Comparison of ENCODE assay signal across 8 cellular contexts in the genomic region with DNA sequence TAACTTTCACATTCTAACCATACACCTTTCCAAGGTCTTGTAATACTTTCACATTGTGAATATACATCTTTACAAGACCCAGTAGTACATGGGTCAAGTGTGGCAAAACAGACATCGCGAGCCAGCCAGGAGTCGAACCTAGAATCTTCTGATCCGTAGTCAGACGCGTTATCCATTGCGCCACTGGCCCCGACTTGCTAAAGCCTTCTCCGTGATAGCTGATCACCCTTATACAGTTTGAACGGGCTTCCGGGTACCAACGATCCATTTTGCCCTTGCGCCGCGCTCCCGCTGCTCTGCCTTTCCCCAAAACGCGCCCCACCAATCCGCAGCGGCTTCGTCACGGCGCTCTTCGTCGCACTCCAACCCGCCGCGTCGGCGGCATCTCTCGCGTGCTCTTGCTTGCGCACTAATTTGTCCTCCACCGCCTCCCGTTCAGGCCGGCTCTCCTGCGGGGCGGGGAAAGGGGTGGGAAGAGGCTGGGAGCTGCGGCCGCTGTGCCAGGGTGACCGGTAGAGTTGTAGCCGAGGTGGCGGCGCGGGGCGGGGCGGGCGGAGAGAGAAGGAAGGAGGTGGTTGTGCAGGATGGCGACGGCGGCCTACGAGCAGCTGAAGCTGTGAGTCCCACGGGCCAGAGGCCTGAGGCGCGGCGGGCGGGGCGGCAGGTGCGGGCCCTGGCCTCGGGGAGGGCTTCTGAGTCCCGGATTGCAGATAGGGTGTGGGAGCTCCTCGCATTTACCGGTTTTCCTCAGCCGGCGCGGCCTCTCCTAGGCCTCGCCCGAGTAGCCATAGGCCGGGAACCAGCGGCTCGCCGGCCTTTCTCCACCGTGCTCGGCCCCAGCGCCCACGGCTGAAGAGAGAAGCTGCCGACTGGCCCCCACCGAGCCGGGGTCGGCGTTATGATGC. TPM values are rescaled to one million over a fixed set of nuclear protein-coding genes. Genes with fewer than 3 reads are reported as not detected.
DNase-seq lines count a peak whose midpoint lies in the region; ATAC-seq, FAIRE-seq and TF ChIP-seq lines count a peak whose summit lies in the region.

Gene SACM1L, plus strand, starts transcription at position 515 of the 905 bp plus-strand sequence. Its CDS starts 70 bp downstream, at position 585.

- no peak for TF ChIP-seq EP300 in transverse colon (IDR thresholded peaks at IDR 0.05; ENCODE audit: low read depth)

- POLR2A ChIA-PET in T-cell (lab: Charles Lee), result interaction anchor here (0.6 to 1.4 kb wide), 4 partner anchors 12 to 1250 kb away, joined by 3 to 7 read pairs (median 4); no protein-coding TSS in a partner anchor

- ATAC-seq in HG02840 (IDR thresholded peaks at IDR 0.05; ENCODE audit: low FRiP score, unreplicated experiment) (peak; percentile 86), T-cell (replicated peaks in 1 of 4) (peak; percentile 88 to 92 (median 89))

- peaks cover 4% of the 10 kb centered on the region for H3K79me1 ChIP-seq in trophoblast cell (ENCODE audit: low read length)

- peak within 1 kb of the TSS; percentile 49 for H4K12ac ChIP-seq in trophoblast cell (ENCODE audit: low read depth, low read length)

- WGBS in adipose tissue, 3 donors, result 0 to 1% (median 0%) methylated on average over 80 to 81 of the region's 81 CpGs
- no CpG with 5 or more reads among the region's 81 CpGs for WGBS in trophoblast cell (ENCODE audit: extremely low coverage, insufficient coverage, insufficient read length)
- 1% methylated on average over 66 of the region's 81 CpGs; no CpG with 5 or more reads in 1 of the 2 donors for WGBS in transverse colon (ENCODE audit: low coverage in 1 of 2), 2 donors

- peak within 1 kb of the TSS; percentile 68 for H3K27ac ChIP-seq in adipose tissue (ENCODE audit: low read depth, low read length)
- peak within 1 kb of the TSS; percentile 72 for H3K27ac ChIP-seq in trophoblast cell (ENCODE audit: low read depth, low read length)
- H3K27ac ChIP-seq in transverse colon, result peak within 1 kb of the TSS; percentile 96 to 97 (median 96)

- no peak within 1 kb of the TSS for H3K23ac ChIP-seq in trophoblast cell (ENCODE audit: low read length)

- H2BK120ac ChIP-seq in trophoblast cell (ENCODE audit: insufficient read depth, low read length, poor library complexity), result no peak within 1 kb of the TSS

- H2BK12ac ChIP-seq in trophoblast cell (ENCODE audit: low read length), result no peak within 1 kb of the TSS

- peaks cover 17% of the 10 kb centered on the region for H3K36me3 Mint-ChIP-seq in T-cell

- H3K27ac Mint-ChIP-seq in T-cell, result peak within 1 kb of the TSS; percentile 98 to 99

- H4K8ac ChIP-seq in trophoblast cell (ENCODE audit: low read depth, low read length), result peak within 1 kb of the TSS; percentile 85

- peak within 1 kb of the TSS; percentile 67 for H4K91ac ChIP-seq in trophoblast cell (ENCODE audit: low read depth, low read length)

- H3K4me3 Mint-ChIP-seq in T-cell, result peak within 1 kb of the TSS; percentile 73 to 89 (median 89)

- peaks cover 2% of the 10 kb centered on the region for H3K79me2 ChIP-seq in trophoblast cell (ENCODE audit: control insufficient read depth, insufficient read depth, low read length, poor library complexity)

- no peaks in the 10 kb centered on the region for H3K9me3 Mint-ChIP-seq in T-cell

- H3K4me1 Mint-ChIP-seq in T-cell, result peaks cover 64 to 65% (median 64%) of the 10 kb centered on the region in 3 donors

- in situ Hi-C loops in transverse colon (cut with MboI; ENCODE audit: low pct_ligation_motif_present in 1 of 4, low pct_unique_long_range_greater_than_20kb in 1 of 4, low sequenced_read_pairs in 3 of 4), result no loop called here

- TF ChIP-seq CTCF in transverse colon (IDR thresholded peaks at IDR 0.05), result no peak

- H3K36me3 ChIP-seq in trophoblast cell (ENCODE audit: control insufficient read depth in 1 of 2, insufficient read depth in 2 of 2, low read length in 2 of 2) (no peaks in the 10 kb centered on the region), transverse colon (no peaks in the 10 kb centered on the region)

- peaks cover 2 to 4% of the 10 kb centered on the region in 2 experiments for H3K4me1 ChIP-seq in trophoblast cell (ENCODE audit: control insufficient read depth in 1 of 2, insufficient read depth in 2 of 2, low read length in 2 of 2)
- H3K4me1 ChIP-seq in transverse colon, result peaks cover 26 to 52% (median 30%) of the 10 kb centered on the region in 4 donors

- H3K18ac ChIP-seq in trophoblast cell (ENCODE audit: low read length), result peak within 1 kb of the TSS; percentile 21

- H3K4me3 ChIP-seq in trophoblast cell (ENCODE audit: low read depth, low read length) (peak within 1 kb of the TSS; percentile 90), transverse colon (peak within 1 kb of the TSS; percentile 74 to 94 (median 78))

- intact Hi-C loops in cardiac septum (cut with DNase I) (no loop called here), transverse colon (cut with DNase I; ENCODE audit: low total_unique reads) (no loop called here)

- TF ChIP-seq POLR2A in GM12891 (IDR thresholded peaks at IDR 0.05; ENCODE audit: low read depth, low read length) (no peak), transverse colon (IDR thresholded peaks at IDR 0.05) (peak; percentile 94)

- peak; percentile 98 for FAIRE-seq in GM12891 (lab: Jason Lieb, UNC)

- peak within 1 kb of the TSS; percentile 61 for H3K4ac ChIP-seq in trophoblast cell (ENCODE audit: low read depth, low read length)

- peak within 1 kb of the TSS; percentile 86 for H2AFZ ChIP-seq in trophoblast cell (ENCODE audit: insufficient read depth, low read length, poor library complexity)

- H3K27me3 ChIP-seq in trophoblast cell (ENCODE audit: insufficient read depth, low read length) (no peaks in the 10 kb centered on the region), transverse colon (no peaks in the 10 kb centered on the region)

- DNase-seq in GM12891 (ENCODE audit: insufficient read length, low spot score) (peak; percentile 66), NCI-H1436 treated with DMSO at 0.1 percent for 48 hours (lab: John Stamatoyannopoulos, UW) (peak; percentile 67), T-cell (peak; percentile 93 to 97 (median 95)), cardiac septum (ENCODE audit: low spot score) (peak; percentile 99), trophoblast cell (peak; percentile 99), transverse colon (peak; percentile 99)

- H3K9me3 ChIP-seq in trophoblast cell (ENCODE audit: insufficient read depth, low read depth, low read length), result no peaks in the 10 kb centered on the region
- H3K9me3 ChIP-seq in transverse colon, result no peaks in the 10 kb centered on the region

- peak within 1 kb of the TSS; percentile 97 for H3K9ac ChIP-seq in trophoblast cell (ENCODE audit: low read length)

- H3K27me3 Mint-ChIP-seq in T-cell, result peaks cover 3% of the 10 kb centered on the region in 2 donors

- peak within 1 kb of the TSS; percentile 66 for H2BK5ac ChIP-seq in trophoblast cell (ENCODE audit: low read depth, low read length, poor library complexity)

- peak within 1 kb of the TSS; percentile 94 for H3K4me2 ChIP-seq in trophoblast cell (ENCODE audit: low read length)

- peak within 1 kb of the TSS; percentile 75 for H3K14ac ChIP-seq in trophoblast cell (ENCODE audit: low read length)

- no peak within 1 kb of the TSS for H2AK5ac ChIP-seq in trophoblast cell (ENCODE audit: low read length)

- CTCF ChIA-PET in T-cell (lab: Charles Lee), result interaction anchor here in 1 of 2 donors (1.4 to 2.3 kb wide), 3 partner anchors 29 to 32 kb away, joined by 4 to 14 read pairs (median 5); no protein-coding TSS in a partner anchor

TF ChIP-seq in GM12891, 5 proteins besides CTCF, POLR2A, EP300 and RAD21:
- TF ChIP-seq SPI1 (IDR thresholded peaks at IDR 0.05; ENCODE audit: low read depth, low read length) (no peak), POU2F2 (IDR thresholded peaks at IDR 0.05; ENCODE audit: low read depth, low read length) (no peak), TAF1 (IDR thresholded peaks at IDR 0.05; ENCODE audit: low read depth, low read length) (peak; percentile 42; the same call in 1 of the 2 replicates), PAX5 (IDR thresholded peaks at IDR 0.05; ENCODE audit: insufficient read depth, low read length, severe bottlenecking) (no peak), POLR2AphosphoS5 (IDR thresholded peaks at IDR 0.05; ENCODE audit: low read depth, low read length) (peak; percentile 52; the same call in 1 of the 2 replicates)
TF ChIP-seq in GM12891: peak in this region for 2.

RNA-seq across cellular contexts. Expression of gene SACM1L, which starts in this region (rescaled TPM):
- polyA plus RNA-seq in GM12891 (2012; ENCODE audit: low read depth, missing spikeins), result 12.0 TPM
- 10 to 100 TPM; 62.8 to 81.5 (median 69.1) TPM for total RNA-seq in T-cell
- polyA plus RNA-seq in adipose tissue, result 10 to 100 TPM; 11.6 to 27.0 (median 20.9) TPM
- total RNA-seq in cardiac septum, result 29.6 TPM
- 16.8 and 16.9 TPM in 2 replicates for polyA plus RNA-seq in trophoblast cell (2013)
- total RNA-seq in transverse colon, result 10 to 100 TPM in 3 of 4 donors, 1 to 10 TPM in 1; 8.6 to 71.9 (median 53.8) TPM

Comparison
In these comparisons a context has a peak if more than half of its experiments do, and no peak if none do; other contexts are left out.
1. Peak in every context shown above with its lines: DNase-seq, ATAC-seq, H3K4me3 ChIP-seq and H3K27ac ChIP-seq.